ENCODE assay signal across 25 cellular contexts in genomic region chr5:172950176-172950965, GRCh38.
"Had no signal": no experiment of that assay in that cellular context is flagged by ENCODE, and none has a peak within 500 bp of the region (broad histone marks: within the 10 kb centered on the region; RNA-seq: fewer than 3 reads in every experiment).

No MANE protein-coding gene starts in this region.

- H3K27ac Mint-ChIP-seq: activated naive CD4-positive, alpha-beta T cell treated with anti-CD3 and anti-CD28 coated beads for 36 hours; activated naive CD8-positive, alpha-beta T cell treated with anti-CD3 and anti-CD28 coated beads, Interleukin-2, amount 10 ng/mL, durations not matched to agents 7 days and 5 days; dendritic cell treated with granulocyte-macrophage colony-stimulating factor and Interleukin-4, amounts not matched to agents 40 ng/mL and 50 ng/mL, for 4 days; stimulated activated memory B cell treated with anti-CD40 and anti-IgM and Interleukin-4, amounts not matched to agents 10 μg/mL and 1 μg/mL and 100 μg/mL, for 72 hours; WTC11 had no signal

- H3K36me3 Mint-ChIP-seq: activated naive CD8-positive, alpha-beta T cell treated with anti-CD3 and anti-CD28 coated beads, Interleukin-2, amount 10 ng/mL, durations not matched to agents 7 days and 5 days had no signal

- H3K4me1 Mint-ChIP-seq: WTC11 had no signal

- H3K4me3 ChIP-seq: body of pancreas, cardiac muscle cell, lung, pancreas, psoas muscle, stomach, vagina had no signal

- H3K27me3 ChIP-seq: body of pancreas, cardiac muscle cell, pancreas, stomach, vagina had no signal

- H3K4me3 Mint-ChIP-seq: activated naive CD4-positive, alpha-beta T cell treated with anti-CD3 and anti-CD28 coated beads for 36 hours; activated naive CD8-positive, alpha-beta T cell treated with anti-CD3 and anti-CD28 coated beads, Interleukin-2, amount 10 ng/mL, durations not matched to agents 7 days and 5 days; dendritic cell treated with granulocyte-macrophage colony-stimulating factor and Interleukin-4, amounts not matched to agents 40 ng/mL and 50 ng/mL, for 4 days; nephron; stimulated activated memory B cell treated with anti-CD40 and anti-IgM and Interleukin-4, amounts not matched to agents 10 μg/mL and 1 μg/mL and 100 μg/mL, for 72 hours; type B pancreatic cell; WTC11 had no signal

- H3K27ac ChIP-seq: body of pancreas, cardiac muscle cell, pancreas, psoas muscle, vagina had no signal

- DNase-seq: activated CD8-positive, alpha-beta memory T cell treated with anti-CD3 and anti-CD28 coated beads, Interleukin-2, amount 50 U/mL, for 4 hours; activated naive CD4-positive, alpha-beta T cell treated with anti-CD3 and anti-CD28 coated beads for 36 hours; activated naive CD8-positive, alpha-beta T cell treated with anti-CD3 and anti-CD28 coated beads, Interleukin-2, amount 10 ng/mL, durations not matched to agents 7 days and 5 days; activated T-cell treated with anti-CD3 and anti-CD28 coated beads, Interleukin-2, amount 50 U/mL, for 48 hours; amygdala; body of pancreas; effector CD4-positive, alpha-beta T cell; erythroblast; foreskin melanocyte; pancreas; psoas muscle; small intestine; stimulated activated CD4-positive, alpha-beta T cell treated with anti-CD3 and anti-CD28 coated beads, Interleukin-15, amount 100 ng/mL, for 24 hours; stomach; T-helper 9 cell had no signal

- H3K27me3 Mint-ChIP-seq: activated naive CD8-positive, alpha-beta T cell treated with anti-CD3 and anti-CD28 coated beads, Interleukin-2, amount 10 ng/mL, durations not matched to agents 7 days and 5 days; stimulated activated memory B cell treated with anti-CD40 and anti-IgM and Interleukin-4, amounts not matched to agents 10 μg/mL and 1 μg/mL and 100 μg/mL, for 72 hours; type B pancreatic cell had no signal

- H3K9me3 ChIP-seq: body of pancreas, neutrophil, pancreas, psoas muscle, stomach, vagina had no signal

- FAIRE-seq: endometrium, pancreas, small intestine had no signal

- H3K9me3 Mint-ChIP-seq: activated naive CD4-positive, alpha-beta T cell treated with anti-CD3 and anti-CD28 coated beads for 36 hours; activated naive CD8-positive, alpha-beta T cell treated with anti-CD3 and anti-CD28 coated beads, Interleukin-2, amount 10 ng/mL, durations not matched to agents 7 days and 5 days; dendritic cell treated with granulocyte-macrophage colony-stimulating factor and Interleukin-4, amounts not matched to agents 40 ng/mL and 50 ng/mL, for 4 days; nephron; stimulated activated memory B cell treated with anti-CD40 and anti-IgM and Interleukin-4, amounts not matched to agents 10 μg/mL and 1 μg/mL and 100 μg/mL, for 72 hours; type B pancreatic cell; WTC11 had no signal

- H3K4me1 ChIP-seq: body of pancreas, pancreas, psoas muscle had no signal
